19 cellular contexts compared by ENCODE assay signal in the genomic region with DNA sequence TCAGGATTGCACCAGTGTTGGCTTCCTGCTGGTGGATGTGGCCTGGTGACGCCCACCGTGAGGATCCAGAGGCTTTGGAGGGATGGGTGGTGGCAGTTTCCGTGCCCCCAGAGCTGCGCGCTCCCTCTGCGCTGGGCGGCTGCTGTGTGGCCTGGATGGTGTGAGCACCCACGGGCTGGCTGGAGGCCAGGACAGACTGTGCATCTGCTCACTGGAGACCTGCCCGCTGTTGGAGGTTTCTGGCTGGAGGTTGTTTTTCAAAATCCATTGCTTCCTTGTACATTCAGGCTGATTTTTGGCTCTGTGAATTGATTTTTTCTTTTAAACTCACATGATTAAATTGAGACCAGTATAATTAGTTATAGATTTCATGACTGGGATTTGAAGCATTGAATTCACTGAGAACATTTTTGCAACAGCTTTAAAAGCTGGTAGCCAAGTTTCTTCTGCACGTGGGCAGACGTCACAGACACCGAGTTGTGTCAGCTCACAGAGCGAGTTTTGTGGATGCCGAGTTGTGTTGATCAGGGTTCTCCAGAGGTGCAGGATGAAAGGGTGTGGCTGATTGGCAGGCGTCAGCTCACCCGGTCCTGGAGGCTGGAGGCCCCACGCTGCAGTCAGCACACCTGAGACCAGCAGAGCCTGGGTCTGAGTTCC.
A peak's percentile ranks its signal among the peaks of the same experiment; 100 is the strongest.
DNase-seq lines count a peak whose midpoint lies in the region; ATAC-seq lines count a peak whose summit lies in the region.
"Had no signal": no experiment of that assay in that cellular context is flagged by ENCODE, and none has a peak within 500 bp of the region (broad histone marks: within the 10 kb centered on the region; RNA-seq: fewer than 3 reads in every experiment).

No MANE protein-coding gene starts in this region.

- H3K4me3 ChIP-seq in neuronal stem cell (ENCODE audit: low read length in 2 of 2) = peak overlapping the region in 1 of 2 donors; percentile 20
- H3K4me3 ChIP-seq: SK-N-MC, tibial nerve had no signal

- H3K4me1 ChIP-seq in neuronal stem cell (ENCODE audit: control insufficient read depth in 2 of 2, insufficient read depth in 1 of 2, low read depth in 1 of 2, low read length in 2 of 2) = peaks cover 2 to 8% of the 10 kb centered on the region in 2 donors
- H3K4me1 ChIP-seq: BE2C had no signal

- H4K8ac ChIP-seq in neuronal stem cell (ENCODE audit: low read depth, low read length) = no peak overlapping the region

- DNase-seq in NCI-H446 (lab: John Stamatoyannopoulos, UW) = peak; percentile 9 to 46
- DNase-seq in NCI-H446 treated with DMSO at 0.1 percent for 48 hours (lab: John Stamatoyannopoulos, UW) = no peak
- DNase-seq in AG20443 (ENCODE audit: low spot score) = peak; percentile 7
- DNase-seq in neuronal stem cell (ENCODE audit: low spot score) = no peak
- no peak for DNase-seq in NCI-H128 (lab: John Stamatoyannopoulos, UW; ENCODE audit: unreplicated experiment)
- DNase-seq: BE2C, caudate nucleus, foreskin fibroblast, immature natural killer cell, KBM-7, NCI-H2029 had no signal

- no peak overlapping the region for H3K4me2 ChIP-seq in neuronal stem cell (ENCODE audit: insufficient read depth, low read length, poor library complexity, severe bottlenecking)

- H2AK5ac ChIP-seq in neuronal stem cell (ENCODE audit: low read depth, low read length) = peak overlapping the region; percentile 53

- no peaks in the 10 kb centered on the region for H3K36me3 ChIP-seq in neuronal stem cell (replicated peaks in 1 of 2; ENCODE audit: control insufficient read depth in 2 of 2, insufficient read depth in 2 of 2, low read length in 2 of 2)
- H3K36me3 ChIP-seq: BE2C, neutrophil, tibial nerve, WERI-Rb-1 had no signal

- no peak for ATAC-seq in HG03025 (IDR thresholded peaks at IDR 0.05; ENCODE audit: low FRiP score, unreplicated experiment)
- no peak for ATAC-seq in GM21825 (IDR thresholded peaks at IDR 0.05; ENCODE audit: unreplicated experiment)

- H2BK15ac ChIP-seq in neuronal stem cell (ENCODE audit: low read length) = peak overlapping the region; percentile 81

- peaks cover 0 to 12% (median 0%) of the 10 kb centered on the region in 3 experiments for H3K27me3 ChIP-seq in neuronal stem cell (ENCODE audit: control insufficient read depth in 3 of 3, insufficient read depth in 3 of 3, low read depth in 1 of 3, low read length in 3 of 3)
- H3K27me3 ChIP-seq: BE2C had no signal

- H3K79me1 ChIP-seq in neuronal stem cell (ENCODE audit: low read depth, low read length) = no peaks in the 10 kb centered on the region

- H3K4ac ChIP-seq in neuronal stem cell (ENCODE audit: low read length) = peak overlapping the region; percentile 76

- H3K27ac ChIP-seq in angular gyrus (ENCODE audit: low read depth, low read length) (peak overlapping the region; percentile 18), neuronal stem cell (replicated peaks; ENCODE audit: low read length) (no peak overlapping the region)
- H3K27ac ChIP-seq: epithelial cell of prostate, neutrophil, SK-N-MC, tibial nerve, WERI-Rb-1 had no signal

- H3K18ac ChIP-seq in neuronal stem cell (ENCODE audit: low read length) = peak overlapping the region; percentile 87

- no peak overlapping the region for H2BK120ac ChIP-seq in neuronal stem cell (ENCODE audit: low read depth, low read length)

- H3K14ac ChIP-seq in neuronal stem cell (ENCODE audit: low read length) = no peak overlapping the region

- H3K9me3 ChIP-seq in neuronal stem cell (replicated peaks in 1 of 2; ENCODE audit: control insufficient read depth in 2 of 2, insufficient read depth in 1 of 2, low read depth in 1 of 2, low read length in 2 of 2) = no peaks in the 10 kb centered on the region
- H3K9me3 ChIP-seq: BE2C, neutrophil had no signal

- no peak overlapping the region for H3K9ac ChIP-seq in neuronal stem cell (ENCODE audit: low read depth, low read length, poor library complexity)

- no peak overlapping the region for H4K91ac ChIP-seq in neuronal stem cell (ENCODE audit: low read depth, low read length, poor library complexity)

- peak overlapping the region; percentile 87 for H2BK5ac ChIP-seq in neuronal stem cell (ENCODE audit: low read length)

- no CpG with 5 or more reads among the region's 17 CpGs for WGBS in neuronal stem cell (ENCODE audit: extremely low coverage in 2 of 2, insufficient read length in 2 of 2, insufficient replicate concordance in 1 of 2), 2 donors

- H2AFZ ChIP-seq in neuronal stem cell (ENCODE audit: low read length) = no peak overlapping the region

- peak overlapping the region; percentile 80 for H3K23ac ChIP-seq in neuronal stem cell (ENCODE audit: low read depth, low read length, poor library complexity)

- peak overlapping the region; percentile 63 for H2BK12ac ChIP-seq in neuronal stem cell (ENCODE audit: low read length)

Comparison
In these comparisons a context has a peak if more than half of its experiments do, and no peak if none do; other contexts are left out.
1. DNase-seq: peak in NCI-H446 (2 of 2) and AG20443 (single experiment); none in NCI-H446 treated with DMSO at 0.1 percent for 48 hours (single experiment), neuronal stem cell (single experiment) and NCI-H128 (single experiment).